ENCODE assay signal across 23 cellular contexts in the genomic region with DNA sequence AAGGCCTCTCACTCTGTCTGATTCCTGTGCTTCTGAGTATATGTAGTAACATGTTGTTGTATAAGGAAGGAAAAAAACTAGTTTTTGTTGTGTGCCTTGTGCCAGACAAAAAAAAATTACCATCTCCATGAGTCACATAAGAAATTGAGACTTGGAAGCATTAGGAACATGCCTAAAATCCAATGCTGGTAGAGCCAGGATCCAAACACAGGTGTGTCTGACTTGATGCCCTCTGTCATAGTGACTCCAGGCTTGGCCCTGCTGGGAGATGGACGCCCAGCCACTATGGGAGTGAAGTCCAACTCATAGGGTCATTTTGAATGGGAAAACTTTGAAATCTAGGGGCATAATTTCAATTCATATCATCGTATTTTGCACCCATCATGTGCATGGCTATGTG. TPM values are rescaled to one million over a fixed set of nuclear protein-coding genes. Genes with fewer than 3 reads are reported as not detected.
DNase-seq lines count a peak whose midpoint lies in the region; ATAC-seq and TF ChIP-seq lines count a peak whose summit lies in the region.
"Had no signal": no experiment of that assay in that cellular context is flagged by ENCODE, and none has a peak within 500 bp of the region (broad histone marks: within the 10 kb centered on the region; RNA-seq: fewer than 3 reads in every experiment).

No MANE protein-coding gene starts in this region.

- peaks cover 5% of the 10 kb centered on the region for H3K27me3 Mint-ChIP-seq in progenitor cell of endocrine pancreas

- peaks cover 1% of the 10 kb centered on the region for H3K4me1 Mint-ChIP-seq in progenitor cell of endocrine pancreas (ENCODE audit: low read depth)
- H3K4me1 Mint-ChIP-seq: B cell had no signal

- peaks cover 1% of the 10 kb centered on the region for H3K36me3 Mint-ChIP-seq in progenitor cell of endocrine pancreas (ENCODE audit: insufficient read depth)

- peak overlapping the region; percentile 31; the same call in 1 of the 2 replicates for H3K27ac ChIP-seq in VCaP
- H3K27ac ChIP-seq: C4-2B, HL-60, RWPE1 had no signal

- DNase-seq in fibroblast of peridontal ligament (ENCODE audit: extremely low read depth) (peak; percentile 31), omental fat pad (ENCODE audit: low spot score) (peak; percentile 1), NCI-H774 (lab: John Stamatoyannopoulos, UW) (no peak), progenitor cell of endocrine pancreas (ENCODE audit: low spot score, unreplicated experiment) (no peak), NCI-H345 (lab: John Stamatoyannopoulos, UW) (no peak)
- DNase-seq: Caco-2; CD8-positive, alpha-beta T cell; DMS 273 treated with DMSO at 0.1 percent for 48 hours; DMS79; GF-D8; GOT3; HCEC 1CT; NCI-H1048; NCI-H1694; NCI-H526 treated with DMSO at 0.1 percent for 48 hours; SHP77 had no signal

- TF ChIP-seq CTCF in VCaP (conservative IDR thresholded peaks at IDR 0.05) (no peak), omental fat pad (IDR thresholded peaks at IDR 0.05) (no peak), progenitor cell of endocrine pancreas (IDR thresholded peaks at IDR 0.05; ENCODE audit: unreplicated experiment) (no peak)

- no peaks in the 10 kb centered on the region for H3K9me3 Mint-ChIP-seq in progenitor cell of endocrine pancreas (ENCODE audit: low read depth)

- H3K27ac Mint-ChIP-seq in progenitor cell of endocrine pancreas, result no peak overlapping the region
- H3K27ac Mint-ChIP-seq: B cell; CD8-positive, alpha-beta T cell had no signal

- H3K4me3 Mint-ChIP-seq in progenitor cell of endocrine pancreas (ENCODE audit: low read depth), result no peak overlapping the region
- H3K4me3 Mint-ChIP-seq: B cell; CD8-positive, alpha-beta T cell had no signal

- ATAC-seq in omental fat pad (ENCODE audit: low FRiP score), result no peak
- ATAC-seq in HG03139 (IDR thresholded peaks at IDR 0.05; ENCODE audit: unreplicated experiment), result no peak
- ATAC-seq: CD8-positive, alpha-beta T cell; Panc1 had no signal

RNA-seq across cellular contexts. Expression of gene PYROXD2, which starts 38.0 kb away (rescaled TPM):
- total RNA-seq in omental fat pad (10 to 100 TPM in 1 of 4 donors, 1 to 10 TPM in 3; 8.5 to 10.4 (median 9.2) TPM), progenitor cell of endocrine pancreas (13.3 and 15.8 TPM in 2 replicates)

Comparison
In these comparisons a context has a peak if more than half of its experiments do, and no peak if none do; other contexts are left out.
1. DNase-seq: peak in fibroblast of peridontal ligament (single experiment) and omental fat pad (single experiment); none in NCI-H774 (single experiment), progenitor cell of endocrine pancreas (single experiment) and NCI-H345 (single experiment).